Comparison of ENCODE assay signal across 9 cellular contexts in genomic region chr4:121656269-121656641, GRCh38. TPM values are rescaled to one million over a fixed set of nuclear protein-coding genes. Genes with fewer than 3 reads are reported as not detected.
DNase-seq lines count a peak whose midpoint lies in the region; ATAC-seq, FAIRE-seq and TF ChIP-seq lines count a peak whose summit lies in the region.
"Had no signal": no experiment of that assay in that cellular context is flagged by ENCODE, and none has a peak within 500 bp of the region (broad histone marks: within the 10 kb centered on the region; RNA-seq: fewer than 3 reads in every experiment).

No MANE protein-coding gene starts in this region.

- intact Hi-C loops in activated CD4-positive, alpha-beta T cell treated with anti-CD3 and anti-CD28 coated beads, Interleukin-2, amount 10 ng/mL, durations not matched to agents 24 days and 14 days (cut with micrococcal nuclease) = loop anchor here (1.0 to 10.0 kb wide), 3 partner anchors 172 to 281 kb away; no protein-coding TSS in a partner anchor
- intact Hi-C loops in heart left ventricle (cut with DNase I) = loop anchor here (2.0 to 10.0 kb wide), 11 partner anchors 169 to 461 kb away; no protein-coding TSS in a partner anchor

- H3K4me1 ChIP-seq in DND-41 (ENCODE audit: insufficient read depth, low read length) (no peaks in the 10 kb centered on the region), heart left ventricle (peaks cover 0 to 11% (median 0%) of the 10 kb centered on the region in 12 donors), small intestine (ENCODE audit: control insufficient read depth in 2 of 2, insufficient read depth in 1 of 2, low read depth in 1 of 2, low read length in 1 of 2) (no peaks in the 10 kb centered on the region)
- no peaks in the 10 kb centered on the region for H3K4me1 ChIP-seq in effector memory CD4-positive, alpha-beta T cell (ENCODE audit: control insufficient read depth, insufficient read depth, low read length, poor library complexity, severe bottlenecking)
- H3K4me1 ChIP-seq: psoas muscle had no signal

- no peak for FAIRE-seq in small intestine (lab: Jason Lieb, UNC)

- H3K27me3 ChIP-seq in DND-41 (ENCODE audit: insufficient read depth, low read length, poor library complexity) (peaks cover 4% of the 10 kb centered on the region), heart left ventricle (no peaks in the 10 kb centered on the region), small intestine (ENCODE audit: control insufficient read depth in 2 of 2, insufficient read depth in 2 of 2, low read length in 2 of 2) (no peaks in the 10 kb centered on the region)
- no peaks in the 10 kb centered on the region for H3K27me3 ChIP-seq in effector memory CD4-positive, alpha-beta T cell (replicated peaks; ENCODE audit: control insufficient read depth, insufficient read depth, low read length, poor library complexity, severe bottlenecking)

- H3K9me3 Mint-ChIP-seq in activated CD4-positive, alpha-beta T cell treated with anti-CD3 and anti-CD28 coated beads, Interleukin-2, amount 10 ng/mL, durations not matched to agents 24 days and 14 days = no peaks in the 10 kb centered on the region

- H3K9ac ChIP-seq in DND-41 (ENCODE audit: low read depth, low read length) = no peak overlapping the region

- H2AFZ ChIP-seq in DND-41 (ENCODE audit: low read depth, low read length) = no peak overlapping the region

- H3K36me3 Mint-ChIP-seq in activated CD4-positive, alpha-beta T cell treated with anti-CD3 and anti-CD28 coated beads, Interleukin-2, amount 10 ng/mL, durations not matched to agents 24 days and 14 days (ENCODE audit: low read depth) = no peaks in the 10 kb centered on the region

- peaks cover 28% of the 10 kb centered on the region for H3K27me3 Mint-ChIP-seq in activated CD4-positive, alpha-beta T cell treated with anti-CD3 and anti-CD28 coated beads, Interleukin-2, amount 10 ng/mL, durations not matched to agents 24 days and 14 days

- no peaks in the 10 kb centered on the region for H3K4me1 Mint-ChIP-seq in activated CD4-positive, alpha-beta T cell treated with anti-CD3 and anti-CD28 coated beads, Interleukin-2, amount 10 ng/mL, durations not matched to agents 24 days and 14 days

- H3K4me3 Mint-ChIP-seq in activated CD4-positive, alpha-beta T cell treated with anti-CD3 and anti-CD28 coated beads, Interleukin-2, amount 10 ng/mL, durations not matched to agents 24 days and 14 days = no peak overlapping the region

- H3K9me3 ChIP-seq in DND-41 (ENCODE audit: insufficient read depth, low read length, severe bottlenecking) = no peaks in the 10 kb centered on the region
- no peaks in the 10 kb centered on the region for H3K9me3 ChIP-seq in heart left ventricle
- H3K9me3 ChIP-seq in small intestine (ENCODE audit: control insufficient read depth, low read depth) = no peaks in the 10 kb centered on the region
- H3K9me3 ChIP-seq in effector memory CD4-positive, alpha-beta T cell (ENCODE audit: control insufficient read depth, low read length) = no peaks in the 10 kb centered on the region
- H3K9me3 ChIP-seq: psoas muscle had no signal

- no peak overlapping the region for H3K4me2 ChIP-seq in DND-41 (ENCODE audit: insufficient read depth, low read length)

- H4K20me1 ChIP-seq in DND-41 (ENCODE audit: insufficient read depth, low read length) = no peaks in the 10 kb centered on the region

- H3K27ac Mint-ChIP-seq in activated CD4-positive, alpha-beta T cell treated with anti-CD3 and anti-CD28 coated beads, Interleukin-2, amount 10 ng/mL, durations not matched to agents 24 days and 14 days = no peak overlapping the region

- ATAC-seq in DND-41 (ENCODE audit: insufficient read depth, low read depth) = peak; percentile 42; the same call in 2 of the 3 replicates
- peak; percentile 41 for ATAC-seq in GM21515 (IDR thresholded peaks at IDR 0.05; ENCODE audit: unreplicated experiment)
- ATAC-seq in heart left ventricle = peak; percentile 76 to 91 (median 80)
- ATAC-seq in HG02870 (IDR thresholded peaks at IDR 0.05; ENCODE audit: unreplicated experiment) = no peak

- H3K27ac ChIP-seq in DND-41 (ENCODE audit: low read length) (no peak overlapping the region), heart left ventricle (peak overlapping the region in 1 of 12 donors; percentile 43), small intestine (ENCODE audit: low read depth in 1 of 2, low read length in 1 of 2) (no peak overlapping the region)
- no peak overlapping the region for H3K27ac ChIP-seq in effector memory CD4-positive, alpha-beta T cell (ENCODE audit: insufficient read depth, low read length, poor library complexity, severe bottlenecking)
- H3K27ac ChIP-seq: psoas muscle had no signal

- H3K36me3 ChIP-seq in DND-41 (ENCODE audit: insufficient read depth, low read length) = no peaks in the 10 kb centered on the region
- no peaks in the 10 kb centered on the region for H3K36me3 ChIP-seq in heart left ventricle
- no peaks in the 10 kb centered on the region for H3K36me3 ChIP-seq in small intestine (ENCODE audit: control insufficient read depth in 2 of 2, insufficient read depth in 2 of 2, low read length in 2 of 2)
- no peaks in the 10 kb centered on the region for H3K36me3 ChIP-seq in effector memory CD4-positive, alpha-beta T cell (ENCODE audit: control insufficient read depth, insufficient read depth, low read length)

- 31 to 34% (median 32%) methylated on average over 5 of the region's 5 CpGs for WGBS in heart left ventricle, 4 donors
- 39 to 64% (median 54%) methylated on average over 3 to 5 of the region's 5 CpGs for WGBS in small intestine, 3 donors

- DNase-seq in DND-41 = peak; percentile 13
- DNase-seq in NCI-H1092 (lab: John Stamatoyannopoulos, UW) = peak; percentile 15
- peak; percentile 63 for DNase-seq in activated CD4-positive, alpha-beta T cell treated with anti-CD3 and anti-CD28 coated beads, Interleukin-2, amount 10 ng/mL, durations not matched to agents 24 days and 14 days
- peak in 4 of 5 donors; percentile 33 to 50 (median 40) for DNase-seq in heart left ventricle
- peak; percentile 24 for DNase-seq in small intestine
- DNase-seq in effector memory CD4-positive, alpha-beta T cell = no peak

- no peak for TF ChIP-seq POLR2A in heart left ventricle (IDR thresholded peaks at IDR 0.05)

- no peaks in the 10 kb centered on the region for H3K79me2 ChIP-seq in DND-41 (ENCODE audit: insufficient read depth, low read length)

- H3K4me3 ChIP-seq in DND-41 (ENCODE audit: low read depth in 1 of 2, low read length in 2 of 2) (no peak overlapping the region), heart left ventricle (no peak overlapping the region), small intestine (ENCODE audit: low read depth in 1 of 2, low read length in 2 of 2) (no peak overlapping the region)
- no peak overlapping the region for H3K4me3 ChIP-seq in effector memory CD4-positive, alpha-beta T cell (ENCODE audit: insufficient read depth, low read depth, low read length, poor library complexity, severe bottlenecking)
- H3K4me3 ChIP-seq: psoas muscle had no signal

- TF ChIP-seq CTCF in DND-41 (IDR thresholded peaks at IDR 0.05; ENCODE audit: borderline replicate concordance, extremely low read depth, low read length, poor library complexity, severe bottlenecking) = peak; percentile 47
- TF ChIP-seq CTCF in heart left ventricle (IDR thresholded peaks at IDR 0.05) = peak in 10 of 12 donors; percentile 10 to 54 (median 38)

RNA-seq across cellular contexts. Expression of gene ANXA5, which starts 40.5 kb away (rescaled TPM):
- 107 TPM in 2 replicates for total RNA-seq in activated CD4-positive, alpha-beta T cell treated with anti-CD3 and anti-CD28 coated beads, Interleukin-2, amount 10 ng/mL, durations not matched to agents 24 days and 14 days
- 100 to 1,000 TPM; 108 to 283 (median 168) TPM for total RNA-seq in heart left ventricle
- 100 to 1,000 TPM; 104 to 269 TPM for polyA plus RNA-seq in heart left ventricle
- 100 to 1,000 TPM in 2 of 3 donors, 10 to 100 TPM in 1; 85.7 to 161 (median 143) TPM for polyA plus RNA-seq in small intestine

Comparison
In these comparisons a context has a peak if more than half of its experiments do, and no peak if none do; other contexts are left out.
1. DNase-seq: peak in DND-41 (single experiment), NCI-H1092 (single experiment), activated CD4-positive, alpha-beta T cell treated with anti-CD3 and anti-CD28 coated beads, Interleukin-2, amount 10 ng/mL, durations not matched to agents 24 days and 14 days (single experiment), heart left ventricle (4 of 5) and small intestine (single experiment); none in effector memory CD4-positive, alpha-beta T cell (0 of 3).